In genomic region chr2:207167129-207167923, GRCh38 we compare ENCODE assay signal across 8 cellular contexts. TPM values are rescaled to one million over a fixed set of nuclear protein-coding genes. Genes with fewer than 3 reads are reported as not detected.
DNase-seq lines count a peak whose midpoint lies in the region; ATAC-seq and TF ChIP-seq lines count a peak whose summit lies in the region.

No MANE protein-coding gene starts in this region.

- TF ChIP-seq CTCF in HFF-Myc (IDR thresholded peaks at IDR 0.05; ENCODE audit: low read depth, low read length, missing control alignments): no peak

- H3K4me3 ChIP-seq in HFF-Myc (replicated peaks; ENCODE audit: low read depth, low read length) (peak overlapping the region; percentile 82), SJCRH30 (peak overlapping the region; percentile 96), neuron (ENCODE audit: low read length) (peak overlapping the region; percentile 79)

- no peak for ATAC-seq in HG03520 (IDR thresholded peaks at IDR 0.05; ENCODE audit: unreplicated experiment)

- no peak overlapping the region for H2AFZ ChIP-seq in neuron (ENCODE audit: low read depth, low read length)

- H3K4me1 ChIP-seq in SJCRH30 (peaks cover 13% of the 10 kb centered on the region; the same call in 1 of the 2 replicates), neuron (ENCODE audit: insufficient read depth, low read length) (peaks cover 24% of the 10 kb centered on the region)

- no peaks in the 10 kb centered on the region for H3K36me3 ChIP-seq in SJCRH30
- H3K36me3 ChIP-seq in neuron (ENCODE audit: insufficient read depth, low read length): no peaks in the 10 kb centered on the region

- peak overlapping the region; percentile 100 for H3K27ac ChIP-seq in SJCRH30
- peak overlapping the region; percentile 99 for H3K27ac ChIP-seq in epithelial cell of prostate

- H3K9me3 ChIP-seq in SJCRH30 (replicated peaks) (no peaks in the 10 kb centered on the region), neuron (ENCODE audit: low read length) (no peaks in the 10 kb centered on the region)

- H3K27me3 ChIP-seq in SJCRH30: no peaks in the 10 kb centered on the region
- no peaks in the 10 kb centered on the region for H3K27me3 ChIP-seq in neuron (ENCODE audit: insufficient read depth, low read length)

- peak; percentile 61 for DNase-seq in DMS153 (lab: John Stamatoyannopoulos, UW)
- DNase-seq in DMS153 treated with DMSO at 0.1 percent for 48 hours (lab: John Stamatoyannopoulos, UW; ENCODE audit: unreplicated experiment): no peak
- no peak for DNase-seq in HFF-Myc (ENCODE audit: extremely low read depth, low read depth)
- DNase-seq in SJCRH30: no peak
- no peak for DNase-seq in epithelial cell of prostate (ENCODE audit: low read depth, low spot score)
- DNase-seq in D341Med (ENCODE audit: low spot score): no peak

RNA-seq across cellular contexts. Expression of gene KLF7, which starts 1.6 kb away (rescaled TPM):
- total RNA-seq in SJCRH30 (2014; rRNA removed; shearing (Covaris generic)): 6.0 and 6.7 TPM in 2 replicates
